13 cellular contexts compared by ENCODE assay signal in the genomic region with DNA sequence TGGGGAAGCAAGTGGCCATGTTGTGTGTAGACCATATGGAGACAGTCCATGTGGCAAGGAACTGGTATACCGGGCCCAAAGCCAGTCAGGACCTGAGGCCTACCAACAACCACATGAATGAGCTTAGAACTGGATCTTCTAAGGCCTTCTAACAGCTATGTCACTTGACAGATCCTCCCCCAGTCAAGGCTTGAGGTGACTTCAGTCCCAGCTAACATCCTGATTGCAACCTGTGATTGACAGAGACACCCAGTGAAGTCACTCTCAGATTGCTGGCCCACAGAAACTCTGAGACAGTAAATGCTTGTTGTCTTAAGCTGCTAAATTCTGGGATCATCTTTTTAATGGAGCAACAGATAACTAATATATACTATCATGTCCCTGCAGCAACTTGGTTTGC. TPM values are rescaled to one million over a fixed set of nuclear protein-coding genes. Genes with fewer than 3 reads are reported as not detected.
DNase-seq lines count a peak whose midpoint lies in the region; ATAC-seq and TF ChIP-seq lines count a peak whose summit lies in the region.
"Had no signal": no experiment of that assay in that cellular context is flagged by ENCODE, and none has a peak within 500 bp of the region (broad histone marks: within the 10 kb centered on the region; RNA-seq: fewer than 3 reads in every experiment).

No MANE protein-coding gene starts in this region.

- H3K27me3 ChIP-seq in right lobe of liver, result no peaks in the 10 kb centered on the region
- H3K27me3 ChIP-seq: esophagus squamous epithelium had no signal

- TF ChIP-seq POLR2A in right lobe of liver (IDR thresholded peaks at IDR 0.05), result no peak

- intact Hi-C loops in right lobe of liver (cut with DNase I), result no loop called here

- H3K4me1 ChIP-seq in right lobe of liver, result no peaks in the 10 kb centered on the region
- H3K4me1 ChIP-seq: esophagus squamous epithelium had no signal

- in situ Hi-C loops in GM13977 (cut with MboI; ENCODE audit: low pct_unique_long_range_greater_than_20kb, low sequenced_read_pairs, unreplicated experiment), result no loop called here

- no peak overlapping the region for H3K27ac ChIP-seq in right lobe of liver
- H3K27ac ChIP-seq: esophagus squamous epithelium had no signal

- H3K9me3 ChIP-seq in right lobe of liver, result no peaks in the 10 kb centered on the region
- H3K9me3 ChIP-seq: esophagus squamous epithelium had no signal

- no CpG with 5 or more reads among the region's 1 CpG for WGBS in right lobe of liver (ENCODE audit: insufficient coverage, low coverage, low lambda C conversion rate, missing lambda C conversion rate)

- TF ChIP-seq CTCF in GM13977 (IDR thresholded peaks at IDR 0.05; ENCODE audit: extremely low read depth, insufficient read depth, missing control alignments) (no peak), right lobe of liver (IDR thresholded peaks at IDR 0.05) (no peak)

- DNase-seq in GM13977 (ENCODE audit: low spot score) (peak; percentile 26), hypothalamus (lab: John Stamatoyannopoulos, UW) (no peak), globus pallidus (ENCODE audit: low spot score) (no peak), right lobe of liver (no peak)
- DNase-seq in stimulated activated CD4-positive, alpha-beta T cell treated with anti-CD3 and anti-CD28 coated beads, Interleukin-15, amount 100 ng/mL, for 24 hours, result no peak
- DNase-seq: caudate nucleus; esophagus squamous epithelium; NCI-H2171 treated with DMSO at 0.1 percent for 48 hours; PC-3; stimulated activated CD8-positive, alpha-beta memory T cell treated with anti-CD3 and anti-CD28 coated beads, Interleukin-4, amount 100 ng/mL, for 48 hours had no signal

- ATAC-seq in GM19452 (IDR thresholded peaks at IDR 0.05; ENCODE audit: unreplicated experiment), result peak; percentile 64
- peak; percentile 59 for ATAC-seq in HG02763 (IDR thresholded peaks at IDR 0.05; ENCODE audit: unreplicated experiment)
- ATAC-seq in HG03469 (IDR thresholded peaks at IDR 0.05; ENCODE audit: unreplicated experiment), result peak; percentile 47
- ATAC-seq in right lobe of liver, result no peak
- ATAC-seq: PC-3 had no signal

- H3K4me3 ChIP-seq in right lobe of liver, result no peak overlapping the region
- H3K4me3 ChIP-seq: esophagus squamous epithelium had no signal

- peaks cover 0 to 2% (median 0%) of the 10 kb centered on the region in 4 donors for H3K36me3 ChIP-seq in right lobe of liver

RNA-seq across cellular contexts. Expression of a gene that starts 32.9 kb away (rescaled TPM):
- total RNA-seq in right lobe of liver, result 1 to 10 TPM; 4.7 to 9.2 (median 8.0) TPM

Comparison
In these comparisons a context has a peak if more than half of its experiments do, and no peak if none do; other contexts are left out.
1. ATAC-seq: peak in GM19452 (single experiment), HG02763 (single experiment) and HG03469 (single experiment); none in right lobe of liver (0 of 4).